In the genomic region with DNA sequence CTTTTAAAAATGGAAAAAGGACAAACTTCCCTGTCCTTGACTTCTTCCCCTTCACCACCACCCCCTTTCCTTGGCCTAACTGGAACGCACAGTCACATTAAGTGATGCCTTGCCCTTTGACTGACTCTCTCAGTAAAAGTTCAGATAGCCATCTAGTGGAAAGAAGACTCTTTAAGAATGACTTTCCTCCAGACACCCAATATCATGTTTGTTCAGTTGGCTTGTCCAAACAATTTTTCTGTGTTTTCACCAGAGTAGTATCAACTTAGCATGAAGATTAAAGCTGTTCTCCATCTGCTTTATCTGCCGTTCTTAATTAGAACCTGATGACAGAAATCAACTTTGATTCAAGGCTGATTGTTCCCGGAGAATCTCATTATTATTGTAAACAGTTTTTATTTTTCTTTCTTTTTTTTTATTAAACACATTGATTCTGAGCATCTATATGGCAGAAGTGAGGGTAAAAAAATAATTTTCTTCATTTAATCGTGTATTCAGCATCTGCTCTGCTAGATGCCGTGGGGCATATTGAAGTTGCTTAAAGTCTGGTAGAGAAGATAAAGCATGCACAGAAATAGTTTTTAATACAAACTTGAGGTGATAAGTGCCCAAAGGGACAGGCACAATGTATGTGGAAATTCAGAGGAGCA, we compare ENCODE assay signal across 1 cellular context.
A peak's percentile ranks its signal among the peaks of the same experiment; 100 is the strongest.
TF ChIP-seq lines count a peak whose summit lies in the region.

No MANE protein-coding gene starts in this region.

TF ChIP-seq in K562, 482 proteins besides CTCF, POLR2A, EP300 and RAD21 (continued from another document and continues in another):
- TF ChIP-seq CSDE1 (IDR thresholded peaks at IDR 0.05) (no peak), RFX1 (IDR thresholded peaks at IDR 0.05) (no peak), NFIC (IDR thresholded peaks at IDR 0.05) (peak; percentile 43), HNRNPK (IDR thresholded peaks at IDR 0.05; ENCODE audit: low read depth, low read length, poor library complexity, severe bottlenecking) (no peak), RNF219 (CRISPR knock-in tag; IDR thresholded peaks at IDR 0.05) (no peak), HDAC1 (IDR thresholded peaks at IDR 0.05) (peak in 1 of 2 experiments; percentile 83; a peak in 2 of 4 replicates), ZC3H8 (IDR thresholded peaks at IDR 0.05) (no peak), ZNF764 (CRISPR knock-in tag; IDR thresholded peaks at IDR 0.05; ENCODE audit: low read depth) (no peak), KDM5B (IDR thresholded peaks at IDR 0.05; ENCODE audit: insufficient replicate concordance, low read depth, low read length) (no peak), CXXC5 (CRISPR knock-in tag; IDR thresholded peaks at IDR 0.05) (0 out of 2 replicates have a peak, but pooled peaks have one; percentile 29), ARNT (IDR thresholded peaks at IDR 0.05) (0 out of 4 replicates have a peak, but pooled peaks of 1 of the 2 experiments have one; percentile 62), TRIM24 (IDR thresholded peaks at IDR 0.05) (0 out of 4 replicates have a peak, but pooled peaks of 1 of the 2 experiments have one; percentile 39), ZNF668 (CRISPR knock-in tag; IDR thresholded peaks at IDR 0.05) (no peak), GATA2 (CRISPR knock-in tag; IDR thresholded peaks at IDR 0.05) (peak; percentile 82), NFRKB (IDR thresholded peaks at IDR 0.05; ENCODE audit: low read depth) (no peak), NFE2 (IDR thresholded peaks at IDR 0.05; ENCODE audit: low read depth) (0 out of 2 replicates have a peak, but pooled peaks have one; percentile 4), ZNF24 (IDR thresholded peaks at IDR 0.05) (no peak; the same call in 1 of the 2 replicates), TSHZ1 (CRISPR knock-in tag; IDR thresholded peaks at IDR 0.05) (no peak), BMI1 (IDR thresholded peaks at IDR 0.05; ENCODE audit: low read length) (no peak), HNRNPUL1 (IDR thresholded peaks at IDR 0.05; ENCODE audit: low read length) (no peak), ZNF699 (CRISPR knock-in tag; IDR thresholded peaks at IDR 0.05; ENCODE audit: insufficient replicate concordance) (no peak), ZNF586 (CRISPR knock-in tag; conservative IDR thresholded peaks at IDR 0.05) (no peak), MIER1 (IDR thresholded peaks at IDR 0.05; ENCODE audit: low read depth) (no peak), MAX (CRISPR knock-in tag; IDR thresholded peaks at IDR 0.05) (no peak), RFX5 (IDR thresholded peaks at IDR 0.05; ENCODE audit: low read depth, low read length) (no peak), TFE3 (CRISPR knock-in tag; IDR thresholded peaks at IDR 0.05) (no peak), ZNF324 (CRISPR knock-in tag; IDR thresholded peaks at IDR 0.05) (no peak), HMGXB4 (CRISPR knock-in tag; IDR thresholded peaks at IDR 0.05) (no peak), IRF2 (CRISPR knock-in tag; IDR thresholded peaks at IDR 0.05) (no peak), CBX3 (IDR thresholded peaks at IDR 0.05; ENCODE audit: borderline replicate concordance in 1 of 2, low read length in 2 of 2) (no peak), ZNF384 (IDR thresholded peaks at IDR 0.05; ENCODE audit: low read depth, low read length) (no peak), ZNF655 (CRISPR knock-in tag; IDR thresholded peaks at IDR 0.05) (no peak), MAZ (CRISPR knock-in tag; conservative IDR thresholded peaks at IDR 0.05 in 1 of 2, IDR thresholded peaks at IDR 0.05 in 1 of 2) (no peak), JUND (IDR thresholded peaks at IDR 0.05; ENCODE audit: borderline replicate concordance, low read depth, low read length) (0 out of 2 replicates have a peak, but pooled peaks have one; percentile 30), JUND (tag; IDR thresholded peaks at IDR 0.05; ENCODE audit: borderline replicate concordance, low read depth, low read length) (no peak; the same call in 2 of the 3 replicates), TAL1 (IDR thresholded peaks at IDR 0.05) (peak; percentile 90), ZNF589 (CRISPR knock-in tag; IDR thresholded peaks at IDR 0.05; ENCODE audit: low read depth) (no peak), PML (IDR thresholded peaks at IDR 0.05; ENCODE audit: low read length) (no peak)
- TF ChIP-seq, protein P1, sequence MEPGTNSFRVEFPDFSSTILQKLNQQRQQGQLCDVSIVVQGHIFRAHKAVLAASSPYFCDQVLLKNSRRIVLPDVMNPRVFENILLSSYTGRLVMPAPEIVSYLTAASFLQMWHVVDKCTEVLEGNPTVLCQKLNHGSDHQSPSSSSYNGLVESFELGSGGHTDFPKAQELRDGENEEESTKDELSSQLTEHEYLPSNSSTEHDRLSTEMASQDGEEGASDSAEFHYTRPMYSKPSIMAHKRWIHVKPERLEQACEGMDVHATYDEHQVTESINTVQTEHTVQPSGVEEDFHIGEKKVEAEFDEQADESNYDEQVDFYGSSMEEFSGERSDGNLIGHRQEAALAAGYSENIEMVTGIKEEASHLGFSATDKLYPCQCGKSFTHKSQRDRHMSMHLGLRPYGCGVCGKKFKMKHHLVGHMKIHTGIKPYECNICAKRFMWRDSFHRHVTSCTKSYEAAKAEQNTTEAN (CRISPR knock-in tag; IDR thresholded peaks at IDR 0.05) = no peak
- TF ChIP-seq, protein P2, sequence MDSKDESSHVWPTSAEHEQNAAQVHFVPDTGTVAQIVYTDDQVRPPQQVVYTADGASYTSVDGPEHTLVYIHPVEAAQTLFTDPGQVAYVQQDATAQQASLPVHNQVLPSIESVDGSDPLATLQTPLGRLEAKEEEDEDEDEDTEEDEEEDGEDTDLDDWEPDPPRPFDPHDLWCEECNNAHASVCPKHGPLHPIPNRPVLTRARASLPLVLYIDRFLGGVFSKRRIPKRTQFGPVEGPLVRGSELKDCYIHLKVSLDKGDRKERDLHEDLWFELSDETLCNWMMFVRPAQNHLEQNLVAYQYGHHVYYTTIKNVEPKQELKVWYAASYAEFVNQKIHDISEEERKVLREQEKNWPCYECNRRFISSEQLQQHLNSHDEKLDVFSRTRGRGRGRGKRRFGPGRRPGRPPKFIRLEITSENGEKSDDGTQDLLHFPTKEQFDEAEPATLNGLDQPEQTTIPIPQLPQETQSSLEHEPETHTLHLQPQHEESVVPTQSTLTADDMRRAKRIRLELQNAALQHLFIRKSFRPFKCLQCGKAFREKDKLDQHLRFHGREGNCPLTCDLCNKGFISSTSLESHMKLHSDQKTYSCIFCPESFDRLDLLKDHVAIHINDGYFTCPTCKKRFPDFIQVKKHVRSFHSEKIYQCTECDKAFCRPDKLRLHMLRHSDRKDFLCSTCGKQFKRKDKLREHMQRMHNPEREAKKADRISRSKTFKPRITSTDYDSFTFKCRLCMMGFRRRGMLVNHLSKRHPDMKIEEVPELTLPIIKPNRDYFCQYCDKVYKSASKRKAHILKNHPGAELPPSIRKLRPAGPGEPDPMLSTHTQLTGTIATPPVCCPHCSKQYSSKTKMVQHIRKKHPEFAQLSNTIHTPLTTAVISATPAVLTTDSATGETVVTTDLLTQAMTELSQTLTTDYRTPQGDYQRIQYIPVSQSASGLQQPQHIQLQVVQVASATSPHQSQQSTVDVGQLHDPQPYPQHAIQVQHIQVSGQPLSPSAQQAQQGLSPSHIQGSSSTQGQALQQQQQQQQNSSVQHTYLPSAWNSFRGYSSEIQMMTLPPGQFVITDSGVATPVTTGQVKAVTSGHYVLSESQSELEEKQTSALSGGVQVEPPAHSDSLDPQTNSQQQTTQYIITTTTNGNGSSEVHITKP (IDR thresholded peaks at IDR 0.05; ENCODE audit: partially characterized antibody) = no peak
- TF ChIP-seq, protein P3, sequence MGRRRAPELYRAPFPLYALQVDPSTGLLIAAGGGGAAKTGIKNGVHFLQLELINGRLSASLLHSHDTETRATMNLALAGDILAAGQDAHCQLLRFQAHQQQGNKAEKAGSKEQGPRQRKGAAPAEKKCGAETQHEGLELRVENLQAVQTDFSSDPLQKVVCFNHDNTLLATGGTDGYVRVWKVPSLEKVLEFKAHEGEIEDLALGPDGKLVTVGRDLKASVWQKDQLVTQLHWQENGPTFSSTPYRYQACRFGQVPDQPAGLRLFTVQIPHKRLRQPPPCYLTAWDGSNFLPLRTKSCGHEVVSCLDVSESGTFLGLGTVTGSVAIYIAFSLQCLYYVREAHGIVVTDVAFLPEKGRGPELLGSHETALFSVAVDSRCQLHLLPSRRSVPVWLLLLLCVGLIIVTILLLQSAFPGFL (CRISPR knock-in tag; IDR thresholded peaks at IDR 0.05) = no peak
- TF ChIP-seq, protein P4, sequence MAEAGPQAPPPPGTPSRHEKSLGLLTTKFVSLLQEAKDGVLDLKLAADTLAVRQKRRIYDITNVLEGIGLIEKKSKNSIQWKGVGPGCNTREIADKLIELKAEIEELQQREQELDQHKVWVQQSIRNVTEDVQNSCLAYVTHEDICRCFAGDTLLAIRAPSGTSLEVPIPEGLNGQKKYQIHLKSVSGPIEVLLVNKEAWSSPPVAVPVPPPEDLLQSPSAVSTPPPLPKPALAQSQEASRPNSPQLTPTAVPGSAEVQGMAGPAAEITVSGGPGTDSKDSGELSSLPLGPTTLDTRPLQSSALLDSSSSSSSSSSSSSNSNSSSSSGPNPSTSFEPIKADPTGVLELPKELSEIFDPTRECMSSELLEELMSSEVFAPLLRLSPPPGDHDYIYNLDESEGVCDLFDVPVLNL (CRISPR knock-in tag; IDR thresholded peaks at IDR 0.05; ENCODE audit: low read depth) = no peak
